In the genomic region with DNA sequence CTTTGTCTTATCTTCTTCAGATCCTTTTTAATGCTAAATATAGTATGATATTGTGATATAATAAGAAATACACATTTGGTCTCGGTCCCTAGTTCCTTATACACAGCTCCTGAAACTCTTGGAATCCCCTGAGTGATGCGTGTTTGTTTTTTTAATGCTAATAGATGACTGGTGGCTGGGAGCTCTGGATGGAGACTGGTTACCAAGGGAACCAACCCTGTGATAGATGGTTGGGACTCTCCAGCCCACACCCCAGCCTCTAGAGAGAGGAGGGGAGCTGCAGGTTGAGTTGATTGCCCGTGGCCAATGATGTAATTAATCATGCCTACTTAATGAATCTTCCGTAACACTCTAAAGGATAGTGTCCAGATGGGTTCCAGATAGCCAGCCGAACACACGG, we compare ENCODE assay signal across 2 cellular contexts.
TF ChIP-seq lines count a peak whose summit lies in the region.

No MANE protein-coding gene starts in this region.

TF ChIP-seq in GM23338, 12 proteins besides CTCF, POLR2A, EP300 and RAD21 (continues in another document):
- TF ChIP-seq, protein P1, sequence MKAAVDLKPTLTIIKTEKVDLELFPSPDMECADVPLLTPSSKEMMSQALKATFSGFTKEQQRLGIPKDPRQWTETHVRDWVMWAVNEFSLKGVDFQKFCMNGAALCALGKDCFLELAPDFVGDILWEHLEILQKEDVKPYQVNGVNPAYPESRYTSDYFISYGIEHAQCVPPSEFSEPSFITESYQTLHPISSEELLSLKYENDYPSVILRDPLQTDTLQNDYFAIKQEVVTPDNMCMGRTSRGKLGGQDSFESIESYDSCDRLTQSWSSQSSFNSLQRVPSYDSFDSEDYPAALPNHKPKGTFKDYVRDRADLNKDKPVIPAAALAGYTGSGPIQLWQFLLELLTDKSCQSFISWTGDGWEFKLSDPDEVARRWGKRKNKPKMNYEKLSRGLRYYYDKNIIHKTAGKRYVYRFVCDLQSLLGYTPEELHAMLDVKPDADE (IDR thresholded peaks at IDR 0.05), result no peak
- TF ChIP-seq NANOG (IDR thresholded peaks at IDR 0.05; ENCODE audit: borderline replicate concordance) (no peak), POLR2AphosphoS5 (IDR thresholded peaks at IDR 0.05; ENCODE audit: low read depth) (no peak), ZNF462 (CRISPR knock-in tag; IDR thresholded peaks at IDR 0.05) (no peak), ZNF331 (CRISPR knock-in tag; IDR thresholded peaks at IDR 0.05; ENCODE audit: low read depth) (no peak), CREB1 (CRISPR knock-in tag; IDR thresholded peaks at IDR 0.05; ENCODE audit: low read depth) (no peak), EZH2 (IDR thresholded peaks at IDR 0.05; ENCODE audit: low read depth, unreplicated experiment) (no peak), ZNF114 (CRISPR knock-in tag; IDR thresholded peaks at IDR 0.05) (no peak), REST (IDR thresholded peaks at IDR 0.05; ENCODE audit: unreplicated experiment) (no peak), JUNB (IDR thresholded peaks at IDR 0.05; ENCODE audit: unreplicated experiment) (no peak)

TF ChIP-seq in IMR-90, 13 proteins besides CTCF, POLR2A, EP300 and RAD21:
- TF ChIP-seq MXI1 (IDR thresholded peaks at IDR 0.05; ENCODE audit: borderline replicate concordance, low read depth, low read length) (no peak), CEBPB (IDR thresholded peaks at IDR 0.05; ENCODE audit: low read depth, low read length) (no peak)
